In the genomic region with DNA sequence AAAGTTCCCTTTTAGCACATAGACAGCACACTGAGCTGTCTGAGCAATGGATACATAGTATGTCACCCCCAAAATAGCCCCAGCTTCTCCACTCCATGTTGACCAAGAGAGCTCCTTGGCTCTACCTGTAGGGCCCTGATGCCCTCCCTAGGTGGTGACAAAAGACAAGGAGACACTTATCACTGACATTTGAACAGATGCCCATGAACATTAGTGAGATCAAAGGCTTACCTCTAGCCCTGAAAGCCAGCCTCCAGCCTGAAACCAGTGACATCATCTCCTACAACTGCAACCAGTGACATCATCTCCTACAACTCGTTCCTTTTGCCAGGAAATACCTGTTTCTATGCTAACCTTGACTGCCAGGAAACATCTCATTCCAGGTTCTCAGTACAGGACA, we compare ENCODE assay signal across 11 cellular contexts.
DNase-seq lines count a peak whose midpoint lies in the region; FAIRE-seq and TF ChIP-seq lines count a peak whose summit lies in the region.
"Had no signal": no experiment of that assay in that cellular context is flagged by ENCODE, and none has a peak within 500 bp of the region (broad histone marks: within the 10 kb centered on the region; RNA-seq: fewer than 3 reads in every experiment).

No MANE protein-coding gene starts in this region.

- no peaks in the 10 kb centered on the region for H3K79me2 ChIP-seq in KMS-11 (ENCODE audit: insufficient read depth, low read depth)
- no peaks in the 10 kb centered on the region for H3K79me2 ChIP-seq in trophoblast cell (ENCODE audit: control insufficient read depth, insufficient read depth, low read length, poor library complexity)
- H3K79me2 ChIP-seq in smooth muscle cell (ENCODE audit: low read depth) = no peaks in the 10 kb centered on the region

- H4K8ac ChIP-seq in trophoblast cell (ENCODE audit: low read depth, low read length) = no peak overlapping the region

- H4K12ac ChIP-seq in trophoblast cell (ENCODE audit: low read depth, low read length) = no peak overlapping the region

- H2AFZ ChIP-seq in KMS-11 (ENCODE audit: low read depth) = no peak overlapping the region
- no peak overlapping the region for H2AFZ ChIP-seq in trophoblast cell (ENCODE audit: insufficient read depth, low read length, poor library complexity)
- H2AFZ ChIP-seq in smooth muscle cell (ENCODE audit: low read depth) = no peak overlapping the region

- H2BK12ac ChIP-seq in trophoblast cell (ENCODE audit: low read length) = no peak overlapping the region

- no CpG with 5 or more reads among the region's 1 CpG for WGBS in trophoblast cell (ENCODE audit: extremely low coverage, insufficient coverage, insufficient read length)
- 80% methylated on average over 1 of the region's 1 CpG for WGBS in smooth muscle cell (ENCODE audit: low lambda C conversion rate)

- FAIRE-seq in H54 (lab: Jason Lieb, UNC) = no peak

- no peak overlapping the region for H3K14ac ChIP-seq in trophoblast cell (ENCODE audit: low read length)

- H3K9ac ChIP-seq in KMS-11 (no peak overlapping the region), trophoblast cell (ENCODE audit: low read length) (no peak overlapping the region), smooth muscle cell (ENCODE audit: low read depth) (no peak overlapping the region)

- no peak for TF ChIP-seq POLR2A in H54 (IDR thresholded peaks at IDR 0.05; ENCODE audit: low read depth, low read length)

- DNase-seq in activated CD4-positive, alpha-beta T cell treated with anti-CD3 and anti-CD28 coated beads for 48 hours = peak; percentile 50
- DNase-seq in activated CD4-positive, alpha-beta T cell treated with anti-CD3 and anti-CD28 coated beads for 4 hours = no peak
- DNase-seq in trophoblast cell = peak; percentile 45 to 59
- DNase-seq in smooth muscle cell (lab: John Stamatoyannopoulos, UW; ENCODE audit: unreplicated experiment) = no peak
- DNase-seq in NK-92 treated with Interleukin-12 subunit alpha and Interleukin-12 subunit beta, amount 100 ng/mL, for 24 hours (lab: John Stamatoyannopoulos, UW) = no peak
- no peak for DNase-seq in H54 (ENCODE audit: insufficient read length, low spot score)
- DNase-seq: esophagus squamous epithelium, NCI-H1092, right cardiac atrium had no signal

- H3K4me3 ChIP-seq in KMS-11 (IDR thresholded peaks at IDR 0.05; ENCODE audit: insufficient read depth, low read depth, low read length) = no peak overlapping the region
- no peak overlapping the region for H3K4me3 ChIP-seq in trophoblast cell (ENCODE audit: low read depth, low read length)
- no peak overlapping the region for H3K4me3 ChIP-seq in smooth muscle cell
- H3K4me3 ChIP-seq: esophagus squamous epithelium had no signal

- no peak overlapping the region for H3K27ac ChIP-seq in KMS-11
- no peak overlapping the region for H3K27ac ChIP-seq in VCaP
- H3K27ac ChIP-seq in trophoblast cell (ENCODE audit: low read depth, low read length) = no peak overlapping the region
- H3K27ac ChIP-seq in smooth muscle cell (ENCODE audit: low read depth) = no peak overlapping the region

- no peak overlapping the region for H3K18ac ChIP-seq in trophoblast cell (ENCODE audit: low read length)

- no peak overlapping the region for H2BK5ac ChIP-seq in trophoblast cell (ENCODE audit: low read depth, low read length, poor library complexity)

- H3K4me2 ChIP-seq in KMS-11 (no peak overlapping the region), trophoblast cell (ENCODE audit: low read length) (no peak overlapping the region), smooth muscle cell (no peak overlapping the region)

- no peak overlapping the region for H2BK120ac ChIP-seq in trophoblast cell (ENCODE audit: insufficient read depth, low read length, poor library complexity)

- no peak overlapping the region for H4K91ac ChIP-seq in trophoblast cell (ENCODE audit: low read depth, low read length)

- H3K4me1 ChIP-seq in KMS-11 (ENCODE audit: low read depth, poor library complexity, severe bottlenecking) (peaks cover 4% of the 10 kb centered on the region), trophoblast cell (ENCODE audit: control insufficient read depth in 1 of 2, insufficient read depth in 2 of 2, low read length in 2 of 2) (no peaks in the 10 kb centered on the region), smooth muscle cell (ENCODE audit: low read depth) (no peaks in the 10 kb centered on the region)
- H3K4me1 ChIP-seq: esophagus squamous epithelium had no signal

- H4K20me1 ChIP-seq in KMS-11 (ENCODE audit: insufficient read depth) = no peaks in the 10 kb centered on the region
- no peaks in the 10 kb centered on the region for H4K20me1 ChIP-seq in smooth muscle cell (ENCODE audit: low read depth)

- H3K9me3 ChIP-seq in trophoblast cell (ENCODE audit: insufficient read depth, low read depth, low read length) = no peaks in the 10 kb centered on the region
- peaks cover 5% of the 10 kb centered on the region for H3K9me3 ChIP-seq in smooth muscle cell (replicated peaks; ENCODE audit: low read depth)
- H3K9me3 ChIP-seq: esophagus squamous epithelium had no signal

- no peaks in the 10 kb centered on the region for H3F3A ChIP-seq in smooth muscle cell (ENCODE audit: low read depth)

- H3K23ac ChIP-seq in trophoblast cell (ENCODE audit: low read length) = no peak overlapping the region

- TF ChIP-seq CTCF in KMS-11 (conservative IDR thresholded peaks at IDR 0.05; ENCODE audit: low read depth, low read length) (peak; percentile 38), VCaP (conservative IDR thresholded peaks at IDR 0.05) (peak; percentile 77), smooth muscle cell (IDR thresholded peaks at IDR 0.05; ENCODE audit: borderline replicate concordance, insufficient read depth, poor library complexity, severe bottlenecking) (no peak)

- no peaks in the 10 kb centered on the region for H3K36me3 ChIP-seq in KMS-11 (ENCODE audit: insufficient read depth)
- H3K36me3 ChIP-seq in trophoblast cell (ENCODE audit: control insufficient read depth in 1 of 2, insufficient read depth in 2 of 2, low read length in 2 of 2) = no peaks in the 10 kb centered on the region
- no peaks in the 10 kb centered on the region for H3K36me3 ChIP-seq in smooth muscle cell (ENCODE audit: low read depth)
- H3K36me3 ChIP-seq: esophagus squamous epithelium had no signal

- no peak overlapping the region for H2AK5ac ChIP-seq in trophoblast cell (ENCODE audit: low read length)

- H3K4ac ChIP-seq in trophoblast cell (ENCODE audit: low read depth, low read length) = no peak overlapping the region

- H3K79me1 ChIP-seq in trophoblast cell (ENCODE audit: low read length) = no peaks in the 10 kb centered on the region

- H3K27me3 ChIP-seq in KMS-11 (ENCODE audit: insufficient read depth, low read depth) (no peaks in the 10 kb centered on the region), trophoblast cell (ENCODE audit: insufficient read depth, low read length) (no peaks in the 10 kb centered on the region), smooth muscle cell (ENCODE audit: low read depth) (no peaks in the 10 kb centered on the region)
- H3K27me3 ChIP-seq: esophagus squamous epithelium had no signal

Comparison
In these comparisons a context has a peak if more than half of its experiments do, and no peak if none do; other contexts are left out.
1. DNase-seq: peak in activated CD4-positive, alpha-beta T cell treated with anti-CD3 and anti-CD28 coated beads for 48 hours (single experiment) and trophoblast cell (2 of 2); none in activated CD4-positive, alpha-beta T cell treated with anti-CD3 and anti-CD28 coated beads for 4 hours (0 of 2), smooth muscle cell (single experiment), NK-92 treated with Interleukin-12 subunit alpha and Interleukin-12 subunit beta, amount 100 ng/mL, for 24 hours (single experiment) and H54 (single experiment).